16 cellular contexts compared by ENCODE assay signal in genomic region chr16:1997591-1998359, GRCh38. TPM values are rescaled to one million over a fixed set of nuclear protein-coding genes. Genes with fewer than 3 reads are reported as not detected.
DNase-seq lines count a peak whose midpoint lies in the region; ATAC-seq, FAIRE-seq and TF ChIP-seq lines count a peak whose summit lies in the region.
"Had no signal": no experiment of that assay in that cellular context is flagged by ENCODE, and none has a peak within 500 bp of the region (broad histone marks: within the 10 kb centered on the region; RNA-seq: fewer than 3 reads in every experiment).

No MANE protein-coding gene starts in this region.

- H2AFZ ChIP-seq in HepG2 (ENCODE audit: low read length) = no peak overlapping the region
- H2AFZ ChIP-seq: neural progenitor cell had no signal

- TF ChIP-seq POLR2A in HepG2 (IDR thresholded peaks at IDR 0.05; ENCODE audit: insufficient read depth in 1 of 2, low read depth in 2 of 2, low read length in 2 of 2) (no peak), right lobe of liver (IDR thresholded peaks at IDR 0.05) (no peak)

- H3K4me3 ChIP-seq in HepG2 (replicated peaks in 1 of 3; ENCODE audit: insufficient read depth in 1 of 3, low read depth in 2 of 3, low read length in 3 of 3) (no peak overlapping the region), right lobe of liver (no peak overlapping the region), esophagus (ENCODE audit: low read depth in 1 of 2, low read length in 2 of 2) (no peak overlapping the region), urinary bladder (ENCODE audit: low read depth, low read length) (no peak overlapping the region)
- H3K4me3 ChIP-seq: neural progenitor cell, uterus had no signal

- no peak for DNase-seq in HepG2 (ENCODE audit: low spot score)
- DNase-seq in right lobe of liver = no peak
- DNase-seq in activated effector memory CD4-positive, alpha-beta T cell treated with anti-CD3 and anti-CD28 coated beads, Interleukin-2, amount 50 U/mL, for 16 hours = no peak
- DNase-seq in stimulated activated CD4-positive, alpha-beta T cell treated with anti-CD3 and anti-CD28 coated beads, Interleukin-4, amount 100 ng/mL, for 1 hour = no peak
- DNase-seq: ACHN; effector memory CD8-positive, alpha-beta T cell; NCI-H1930 had no signal

- no peak for TF ChIP-seq EP300 in HepG2 (IDR thresholded peaks at IDR 0.05; ENCODE audit: low read depth in 2 of 2, low read length in 2 of 2)
- TF ChIP-seq EP300 in HepG2 (CRISPR knock-in tag; IDR thresholded peaks at IDR 0.05; ENCODE audit: borderline replicate concordance) = no peak

- no peak for FAIRE-seq in HepG2 (lab: Jason Lieb, UNC)
- FAIRE-seq: GM12891, GM19239 had no signal

- TSS peak; percentile 40 for BruUV-seq in HepG2 (replicated peaks; lab: Mats Ljungman, UMichigan)

- H3K9ac ChIP-seq in HepG2 (ENCODE audit: insufficient read depth, low read depth, low read length) = no peak overlapping the region
- H3K9ac ChIP-seq: KMS-11, neural progenitor cell had no signal

- ATAC-seq in HepG2 = no peak
- no peak for ATAC-seq in right lobe of liver
- ATAC-seq: effector memory CD8-positive, alpha-beta T cell; SK-N-SH treated with all-trans-retinoic acid at 6 μM for 48 hours had no signal

- H3K4me1 ChIP-seq in HepG2 (ENCODE audit: insufficient read depth, low read length) = peaks cover 16% of the 10 kb centered on the region
- peaks cover 0 to 8% (median 0%) of the 10 kb centered on the region in 4 donors for H3K4me1 ChIP-seq in right lobe of liver
- H3K4me1 ChIP-seq in esophagus (ENCODE audit: control insufficient read depth in 2 of 2, insufficient read depth in 2 of 2, low read length in 1 of 2) = peaks cover 0 to 10% of the 10 kb centered on the region in 2 donors
- H3K4me1 ChIP-seq in urinary bladder (ENCODE audit: insufficient read depth) = no peaks in the 10 kb centered on the region
- H3K4me1 ChIP-seq: neural progenitor cell, uterus had no signal

- TF ChIP-seq CTCF in HepG2 (CRISPR knock-in tag; IDR thresholded peaks at IDR 0.05) (no peak), right lobe of liver (IDR thresholded peaks at IDR 0.05) (no peak)

- no peak overlapping the region for H3K4me2 ChIP-seq in HepG2 (ENCODE audit: low read depth, low read length)
- H3K4me2 ChIP-seq: KMS-11, neural progenitor cell had no signal

- intact Hi-C loops in HepG2 (cut with micrococcal nuclease; ENCODE audit: unreplicated experiment) = no loop called here
- intact Hi-C loops in right lobe of liver (cut with DNase I) = no loop called here

- no peaks in the 10 kb centered on the region for H3K9me3 ChIP-seq in HepG2 (ENCODE audit: low read length)
- H3K9me3 ChIP-seq in right lobe of liver = no peaks in the 10 kb centered on the region
- no peaks in the 10 kb centered on the region for H3K9me3 ChIP-seq in esophagus (ENCODE audit: control insufficient read depth in 2 of 2, insufficient read depth in 1 of 2, low read depth in 1 of 2, low read length in 1 of 2)
- H3K9me3 ChIP-seq: uterus had no signal

- POLR2A ChIA-PET in HepG2 (lab: Yijun Ruan, JAX) = interaction anchor here (2.3 kb wide), 1 partner anchor 33 kb away, joined by 6 read pairs; the partner anchor contains the start of gene RPS2

- no peaks in the 10 kb centered on the region for H3K79me2 ChIP-seq in HepG2 (ENCODE audit: insufficient read depth, low read length)

- H3K36me3 ChIP-seq in HepG2 (replicated peaks in 1 of 2; ENCODE audit: control insufficient read depth in 1 of 2, insufficient read depth in 2 of 2, low read length in 2 of 2) (peaks cover 26 to 37% of the 10 kb centered on the region in 2 experiments), right lobe of liver (peaks cover 8 to 50% (median 21%) of the 10 kb centered on the region in 4 donors), esophagus (ENCODE audit: control insufficient read depth in 2 of 2, insufficient read depth in 2 of 2, low read length in 1 of 2) (peaks cover 15 to 53% of the 10 kb centered on the region in 2 donors), urinary bladder (ENCODE audit: insufficient read depth) (peaks cover 11% of the 10 kb centered on the region)
- H3K36me3 ChIP-seq: neural progenitor cell, uterus had no signal

- in situ Hi-C loops in HepG2 (cut with HindIII; ENCODE audit: extremely low pct_ligation_motif_present, low pct_unique_long_range_greater_than_20kb) = no loop called here

- CTCF ChIA-PET in HepG2 (lab: Yijun Ruan, JAX; ENCODE audit: low intra/inter-chr PET ratio, low total read pairs) = no interaction called here

- 97% methylated on average over 4 of the region's 23 CpGs for WGBS in HepG2 (ENCODE audit: low lambda C conversion rate)
- WGBS in right lobe of liver (ENCODE audit: insufficient coverage, low coverage, low lambda C conversion rate, missing lambda C conversion rate) = 72% methylated on average over 3 of the region's 23 CpGs
- 75 to 76% methylated on average over 23 of the region's 23 CpGs for WGBS in esophagus, 2 donors
- 64% methylated on average over 23 of the region's 23 CpGs for WGBS in urinary bladder

- no peak overlapping the region for H3K27ac ChIP-seq in HepG2 (ENCODE audit: extremely low read length, insufficient read depth, low read length)
- no peak overlapping the region for H3K27ac ChIP-seq in right lobe of liver
- H3K27ac ChIP-seq in esophagus (ENCODE audit: low read depth in 2 of 2, low read length in 1 of 2) = peak overlapping the region; percentile 29 to 74
- H3K27ac ChIP-seq in urinary bladder (ENCODE audit: low read depth) = peak overlapping the region; percentile 68
- H3K27ac ChIP-seq: KMS-11, neural progenitor cell, VCaP had no signal

- H3K27me3 ChIP-seq in HepG2 (ENCODE audit: control insufficient read depth in 1 of 2, insufficient read depth in 2 of 2, low read length in 2 of 2) (no peaks in the 10 kb centered on the region), right lobe of liver (no peaks in the 10 kb centered on the region), esophagus (ENCODE audit: control insufficient read depth in 1 of 2, insufficient read depth in 2 of 2, low read length in 2 of 2) (no peaks in the 10 kb centered on the region)
- H3K27me3 ChIP-seq: uterus had no signal

- TF ChIP-seq RAD21 in HepG2 (CRISPR knock-in tag; IDR thresholded peaks at IDR 0.05) = no peak

- no peaks in the 10 kb centered on the region for H4K20me1 ChIP-seq in HepG2 (ENCODE audit: insufficient read depth, low read length)

RNA-seq across cellular contexts. Expression of gene SYNGR3, which starts 8.0 kb away (rescaled TPM):
- total RNA-seq in HepG2 (2016; rRNA removed; fragmentation: Illumina TruSeq; extraction: Trizol) (0.58 and 0.97 TPM in 2 replicates), right lobe of liver (under 1 TPM in 1 of 6 experiments, not detected in 5; 0.22 TPM), urinary bladder (2.0 TPM)
- 1.1 and 1.2 TPM in 2 replicates for total RNA-seq in HepG2 (2016; cell fraction: cytosol; rRNA removed; fragmentation: Illumina TruSeq; extraction: Trizol; ENCODE audit: low read depth)
- total RNA-seq in HepG2 (2016; cell fraction: insoluble cytoplasmic fraction; rRNA removed; fragmentation: Illumina TruSeq; extraction: Trizol) = 0.43 and 1.1 TPM in 2 replicates
- 1.5 and 2.1 TPM in 2 replicates for total RNA-seq in HepG2 (2016; cell fraction: membrane; rRNA removed; fragmentation: Illumina TruSeq; extraction: Trizol)
- total RNA-seq in HepG2 (2016; cell fraction: nucleus; rRNA removed; fragmentation: Illumina TruSeq; extraction: Trizol) = 0.84 and 0.85 TPM in 2 replicates
- polyA plus RNA-seq in HepG2 (2011; rRNA removed) (5.7 and 7.4 TPM in 2 replicates), esophagus (under 1 TPM; 0.06 to 0.36 TPM), urinary bladder (1.8 TPM)
- polyA plus RNA-seq in HepG2 (2011; cell fraction: cytosol; rRNA removed) = 4.4 and 4.8 TPM in 2 replicates
- 10.2 and 11.3 TPM in 2 replicates for polyA plus RNA-seq in HepG2 (2011; cell fraction: nucleus; rRNA removed)
- polyA plus RNA-seq in HepG2 (2012) = 2.5 and 5.3 TPM in 2 replicates
- polyA plus RNA-seq in HepG2 (2016; cell fraction: cytosol; fragmentation: Illumina TruSeq; extraction: Trizol; ENCODE audit: low read depth) = 1.00 and 1.2 TPM in 2 replicates
- polyA plus RNA-seq in HepG2 (2016; cell fraction: insoluble cytoplasmic fraction; fragmentation: Illumina TruSeq; extraction: Trizol; ENCODE audit: low read depth) = 0.64 and 0.72 TPM in 2 replicates
- polyA plus RNA-seq in HepG2 (2016; cell fraction: membrane; fragmentation: Illumina TruSeq; extraction: Trizol; ENCODE audit: low read depth) = 1.2 and 1.4 TPM in 2 replicates
- polyA plus RNA-seq in HepG2 (2016; cell fraction: nucleus; fragmentation: Illumina TruSeq; extraction: Trizol; ENCODE audit: insufficient read depth, low read depth) = 1.1 and 1.4 TPM in 2 replicates
- 6.2 and 7.1 TPM in 2 replicates for polyA minus RNA-seq in HepG2 (2011; rRNA and poly(A)+ RNA removed; ENCODE audit: low replicate concordance)
- polyA minus RNA-seq in HepG2 (2011; cell fraction: cytosol; rRNA and poly(A)+ RNA removed) = 4.1 and 4.4 TPM in 2 replicates
- polyA minus RNA-seq in HepG2 (2011; cell fraction: nucleus; rRNA and poly(A)+ RNA removed) = 1.3 and 2.1 TPM in 2 replicates

RNA-seq across cellular contexts. Expression of gene ZNF598, which starts 11.8 kb away (rescaled TPM):
- 9.5 and 13.5 TPM in 2 replicates for total RNA-seq in HepG2 (2016; rRNA removed; fragmentation: Illumina TruSeq; extraction: Trizol)
- total RNA-seq in HepG2 (2016; cell fraction: cytosol; rRNA removed; fragmentation: Illumina TruSeq; extraction: Trizol; ENCODE audit: low read depth) = 7.8 and 8.6 TPM in 2 replicates
- 6.1 and 14.0 TPM in 2 replicates for total RNA-seq in HepG2 (2016; cell fraction: insoluble cytoplasmic fraction; rRNA removed; fragmentation: Illumina TruSeq; extraction: Trizol)
- total RNA-seq in HepG2 (2016; cell fraction: membrane; rRNA removed; fragmentation: Illumina TruSeq; extraction: Trizol) = 8.0 and 9.4 TPM in 2 replicates
- total RNA-seq in HepG2 (2016; cell fraction: nucleus; rRNA removed; fragmentation: Illumina TruSeq; extraction: Trizol) = 15.2 and 16.0 TPM in 2 replicates
- 14.2 and 17.6 TPM in 2 replicates for polyA plus RNA-seq in HepG2 (2011; rRNA removed)
- polyA plus RNA-seq in HepG2 (2011; cell fraction: cytosol; rRNA removed) = 10.9 and 19.8 TPM in 2 replicates
- 80.6 and 103 TPM in 2 replicates for polyA plus RNA-seq in HepG2 (2011; cell fraction: nucleus; rRNA removed)
- polyA plus RNA-seq in HepG2 (2012) = 6.9 and 11.3 TPM in 2 replicates
- polyA plus RNA-seq in HepG2 (2016; cell fraction: cytosol; fragmentation: Illumina TruSeq; extraction: Trizol; ENCODE audit: low read depth) = 4.2 and 5.0 TPM in 2 replicates
- 14.5 and 15.5 TPM in 2 replicates for polyA plus RNA-seq in HepG2 (2016; cell fraction: insoluble cytoplasmic fraction; fragmentation: Illumina TruSeq; extraction: Trizol; ENCODE audit: low read depth)
- 8.5 and 11.6 TPM in 2 replicates for polyA plus RNA-seq in HepG2 (2016; cell fraction: membrane; fragmentation: Illumina TruSeq; extraction: Trizol; ENCODE audit: low read depth)
- polyA plus RNA-seq in HepG2 (2016; cell fraction: nucleus; fragmentation: Illumina TruSeq; extraction: Trizol; ENCODE audit: insufficient read depth, low read depth) = 58.7 and 59.3 TPM in 2 replicates
- polyA minus RNA-seq in HepG2 (2011; rRNA and poly(A)+ RNA removed; ENCODE audit: low replicate concordance) = 25.2 and 28.9 TPM in 2 replicates
- 12.5 and 18.7 TPM in 2 replicates for polyA minus RNA-seq in HepG2 (2011; cell fraction: cytosol; rRNA and poly(A)+ RNA removed)
- 12.6 and 18.4 TPM in 2 replicates for polyA minus RNA-seq in HepG2 (2011; cell fraction: nucleus; rRNA and poly(A)+ RNA removed)
- 10 to 100 TPM; 21.6 to 46.4 (median 25.0) TPM for total RNA-seq in right lobe of liver
- 10 to 100 TPM; 27.9 to 36.4 TPM for polyA plus RNA-seq in esophagus
- total RNA-seq in urinary bladder = 6.3 TPM
- polyA plus RNA-seq in urinary bladder = 38.4 TPM

RNA-seq across cellular contexts. Expression of gene GFER, which starts 13.8 kb away (rescaled TPM):
- total RNA-seq in HepG2 (2016; rRNA removed; fragmentation: Illumina TruSeq; extraction: Trizol) (68.3 and 71.7 TPM in 2 replicates), right lobe of liver (10 to 100 TPM; 16.1 to 18.6 (median 18.0) TPM), urinary bladder (7.7 TPM)
- 42.3 and 42.4 TPM in 2 replicates for total RNA-seq in HepG2 (2016; cell fraction: cytosol; rRNA removed; fragmentation: Illumina TruSeq; extraction: Trizol; ENCODE audit: low read depth)
- 71.7 and 77.6 TPM in 2 replicates for total RNA-seq in HepG2 (2016; cell fraction: insoluble cytoplasmic fraction; rRNA removed; fragmentation: Illumina TruSeq; extraction: Trizol)
- 45.9 and 49.4 TPM in 2 replicates for total RNA-seq in HepG2 (2016; cell fraction: membrane; rRNA removed; fragmentation: Illumina TruSeq; extraction: Trizol)
- 27.4 and 40.1 TPM in 2 replicates for total RNA-seq in HepG2 (2016; cell fraction: nucleus; rRNA removed; fragmentation: Illumina TruSeq; extraction: Trizol)
- polyA plus RNA-seq in HepG2 (2011; rRNA removed) (28.6 and 35.9 TPM in 2 replicates), esophagus (10 to 100 TPM; 13.1 to 23.1 TPM), urinary bladder (27.8 TPM)
- 25.2 and 31.0 TPM in 2 replicates for polyA plus RNA-seq in HepG2 (2011; cell fraction: cytosol; rRNA removed)
- polyA plus RNA-seq in HepG2 (2011; cell fraction: nucleus; rRNA removed) = 27.0 and 27.5 TPM in 2 replicates
- polyA plus RNA-seq in HepG2 (2012) = 28.9 and 37.4 TPM in 2 replicates
- polyA plus RNA-seq in HepG2 (2016; cell fraction: cytosol; fragmentation: Illumina TruSeq; extraction: Trizol; ENCODE audit: low read depth) = 55.8 and 56.5 TPM in 2 replicates
- 83.7 and 99.4 TPM in 2 replicates for polyA plus RNA-seq in HepG2 (2016; cell fraction: insoluble cytoplasmic fraction; fragmentation: Illumina TruSeq; extraction: Trizol; ENCODE audit: low read depth)
- 49.1 and 52.1 TPM in 2 replicates for polyA plus RNA-seq in HepG2 (2016; cell fraction: membrane; fragmentation: Illumina TruSeq; extraction: Trizol; ENCODE audit: low read depth)
- 66.2 and 67.2 TPM in 2 replicates for polyA plus RNA-seq in HepG2 (2016; cell fraction: nucleus; fragmentation: Illumina TruSeq; extraction: Trizol; ENCODE audit: insufficient read depth, low read depth)
- 12.3 and 20.5 TPM in 2 replicates for polyA minus RNA-seq in HepG2 (2011; rRNA and poly(A)+ RNA removed; ENCODE audit: low replicate concordance)
- polyA minus RNA-seq in HepG2 (2011; cell fraction: cytosol; rRNA and poly(A)+ RNA removed) = 16.4 and 18.5 TPM in 2 replicates
- polyA minus RNA-seq in HepG2 (2011; cell fraction: nucleus; rRNA and poly(A)+ RNA removed) = 14.7 and 14.8 TPM in 2 replicates

RNA-seq across cellular contexts. Expression of gene NOXO1, which starts 16.5 kb away (rescaled TPM):
- 0.21 and 1.4 TPM in 2 replicates for total RNA-seq in HepG2 (2016; rRNA removed; fragmentation: Illumina TruSeq; extraction: Trizol)
- 0.40 and 0.97 TPM in 2 replicates for total RNA-seq in HepG2 (2016; cell fraction: cytosol; rRNA removed; fragmentation: Illumina TruSeq; extraction: Trizol; ENCODE audit: low read depth)
- total RNA-seq in HepG2 (2016; cell fraction: insoluble cytoplasmic fraction; rRNA removed; fragmentation: Illumina TruSeq; extraction: Trizol) = 0.22 and 1.1 TPM in 2 replicates
- total RNA-seq in HepG2 (2016; cell fraction: membrane; rRNA removed; fragmentation: Illumina TruSeq; extraction: Trizol) = 0.34 and 0.53 TPM in 2 replicates
- 2.4 and 3.1 TPM in 2 replicates for total RNA-seq in HepG2 (2016; cell fraction: nucleus; rRNA removed; fragmentation: Illumina TruSeq; extraction: Trizol)
- polyA plus RNA-seq in HepG2 (2011; rRNA removed) = 0.69 and 1.4 TPM in 2 replicates
- 0.14 and 0.25 TPM in 2 replicates for polyA plus RNA-seq in HepG2 (2011; cell fraction: cytosol; rRNA removed)
- 10.4 and 11.0 TPM in 2 replicates for polyA plus RNA-seq in HepG2 (2011; cell fraction: nucleus; rRNA removed)
- 0.12 and 0.55 TPM in 2 replicates for polyA plus RNA-seq in HepG2 (2012)
- 0.26 and 0.45 TPM in 2 replicates for polyA plus RNA-seq in HepG2 (2016; cell fraction: cytosol; fragmentation: Illumina TruSeq; extraction: Trizol; ENCODE audit: low read depth)
- 0.52 and 0.62 TPM in 2 replicates for polyA plus RNA-seq in HepG2 (2016; cell fraction: insoluble cytoplasmic fraction; fragmentation: Illumina TruSeq; extraction: Trizol; ENCODE audit: low read depth)
- 0.63 and 0.78 TPM in 2 replicates for polyA plus RNA-seq in HepG2 (2016; cell fraction: membrane; fragmentation: Illumina TruSeq; extraction: Trizol; ENCODE audit: low read depth)
- 7.2 and 9.5 TPM in 2 replicates for polyA plus RNA-seq in HepG2 (2016; cell fraction: nucleus; fragmentation: Illumina TruSeq; extraction: Trizol; ENCODE audit: insufficient read depth, low read depth)
- polyA minus RNA-seq in HepG2 (2011; rRNA and poly(A)+ RNA removed; ENCODE audit: low replicate concordance) = 0.12 and 0.28 TPM in 2 replicates
- not detected in 2 replicates for polyA minus RNA-seq in HepG2 (2011; cell fraction: cytosol; rRNA and poly(A)+ RNA removed)
- polyA minus RNA-seq in HepG2 (2011; cell fraction: nucleus; rRNA and poly(A)+ RNA removed) = 0.75 and 1.0 TPM in 2 replicates
- total RNA-seq in right lobe of liver = 1 to 10 TPM in 1 of 6 experiments, under 1 TPM in 3, not detected in 2; 0.51 to 1.3 (median 0.60) TPM
- polyA plus RNA-seq in esophagus = 1 to 10 TPM; 2.7 to 9.3 TPM
- not detected for total RNA-seq in urinary bladder
- 0.16 TPM for polyA plus RNA-seq in urinary bladder

RNA-seq across cellular contexts. Expression of gene NPW, which starts 21.8 kb away (rescaled TPM):
- total RNA-seq in HepG2 (2016; rRNA removed; fragmentation: Illumina TruSeq; extraction: Trizol) (0.97 TPM in 1 of 2 replicates, not detected in the other), right lobe of liver (10 to 100 TPM in 2 of 6 experiments, 1 to 10 TPM in 4; 2.7 to 12.3 (median 8.2) TPM), urinary bladder (not detected)
- total RNA-seq in HepG2 (2016; cell fraction: cytosol; rRNA removed; fragmentation: Illumina TruSeq; extraction: Trizol; ENCODE audit: low read depth) = 1.1 and 2.6 TPM in 2 replicates
- 0.87 TPM in 1 of 2 replicates, not detected in the other for total RNA-seq in HepG2 (2016; cell fraction: insoluble cytoplasmic fraction; rRNA removed; fragmentation: Illumina TruSeq; extraction: Trizol)
- 0.71 and 0.79 TPM in 2 replicates for total RNA-seq in HepG2 (2016; cell fraction: membrane; rRNA removed; fragmentation: Illumina TruSeq; extraction: Trizol)
- not detected in 2 replicates for total RNA-seq in HepG2 (2016; cell fraction: nucleus; rRNA removed; fragmentation: Illumina TruSeq; extraction: Trizol)
- polyA plus RNA-seq in HepG2 (2011; rRNA removed) (0.24 and 0.25 TPM in 2 replicates), esophagus (under 1 TPM; 0.22 to 0.53 TPM), urinary bladder (0.08 TPM)
- polyA plus RNA-seq in HepG2 (2011; cell fraction: cytosol; rRNA removed) = 0.50 and 0.85 TPM in 2 replicates
- 1.1 and 1.2 TPM in 2 replicates for polyA plus RNA-seq in HepG2 (2011; cell fraction: nucleus; rRNA removed)
- 0.82 and 1.4 TPM in 2 replicates for polyA plus RNA-seq in HepG2 (2012)
- 0.87 and 1.2 TPM in 2 replicates for polyA plus RNA-seq in HepG2 (2016; cell fraction: cytosol; fragmentation: Illumina TruSeq; extraction: Trizol; ENCODE audit: low read depth)
- 0.61 and 0.63 TPM in 2 replicates for polyA plus RNA-seq in HepG2 (2016; cell fraction: insoluble cytoplasmic fraction; fragmentation: Illumina TruSeq; extraction: Trizol; ENCODE audit: low read depth)
- polyA plus RNA-seq in HepG2 (2016; cell fraction: membrane; fragmentation: Illumina TruSeq; extraction: Trizol; ENCODE audit: low read depth) = 0.42 and 0.81 TPM in 2 replicates
- polyA plus RNA-seq in HepG2 (2016; cell fraction: nucleus; fragmentation: Illumina TruSeq; extraction: Trizol; ENCODE audit: insufficient read depth, low read depth) = 0.85 and 2.0 TPM in 2 replicates
- 0.21 TPM in 1 of 2 replicates, not detected in the other for polyA minus RNA-seq in HepG2 (2011; rRNA and poly(A)+ RNA removed; ENCODE audit: low replicate concordance)
- 3.4 TPM in 1 of 2 replicates, not detected in the other for polyA minus RNA-seq in HepG2 (2011; cell fraction: cytosol; rRNA and poly(A)+ RNA removed)
- 0.50 TPM in 1 of 2 replicates, not detected in the other for polyA minus RNA-seq in HepG2 (2011; cell fraction: nucleus; rRNA and poly(A)+ RNA removed)

Comparison
In these comparisons a context has a peak if more than half of its experiments do, and no peak if none do; other contexts are left out.
1. H3K27ac ChIP-seq: peak in esophagus (2 of 2) and urinary bladder (single experiment); none in HepG2 (single experiment) and right lobe of liver (0 of 3).